ENCODE assay signal across 1 cellular context in the genomic region with DNA sequence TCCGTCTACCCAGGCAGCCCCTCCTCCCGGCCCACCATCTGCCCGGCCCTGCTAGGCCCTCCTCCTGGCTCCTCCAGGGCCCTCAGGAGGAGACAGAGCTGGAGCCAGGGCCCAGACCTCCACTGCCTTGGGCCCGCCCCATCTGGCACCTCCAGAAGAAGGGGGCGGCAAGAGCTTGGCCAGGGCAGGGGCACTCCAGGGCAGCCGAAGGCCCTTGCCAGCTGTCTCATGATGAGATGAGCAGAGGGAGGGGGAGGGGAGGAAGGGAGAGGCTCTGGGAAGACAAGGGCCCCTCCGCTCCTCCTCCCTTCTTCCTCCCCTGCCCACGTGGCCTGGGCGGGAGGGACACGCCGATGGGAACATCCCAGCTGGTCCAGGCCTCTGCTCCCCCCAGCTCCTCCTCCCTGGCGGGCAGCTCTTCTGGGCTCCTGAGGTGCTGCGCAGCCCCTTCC.
TF ChIP-seq lines count a peak whose summit lies in the region.

No MANE protein-coding gene starts in this region.

TF ChIP-seq in GM23338, 12 proteins besides CTCF, POLR2A, EP300 and RAD21 (continued from another document):
- TF ChIP-seq, protein P1, sequence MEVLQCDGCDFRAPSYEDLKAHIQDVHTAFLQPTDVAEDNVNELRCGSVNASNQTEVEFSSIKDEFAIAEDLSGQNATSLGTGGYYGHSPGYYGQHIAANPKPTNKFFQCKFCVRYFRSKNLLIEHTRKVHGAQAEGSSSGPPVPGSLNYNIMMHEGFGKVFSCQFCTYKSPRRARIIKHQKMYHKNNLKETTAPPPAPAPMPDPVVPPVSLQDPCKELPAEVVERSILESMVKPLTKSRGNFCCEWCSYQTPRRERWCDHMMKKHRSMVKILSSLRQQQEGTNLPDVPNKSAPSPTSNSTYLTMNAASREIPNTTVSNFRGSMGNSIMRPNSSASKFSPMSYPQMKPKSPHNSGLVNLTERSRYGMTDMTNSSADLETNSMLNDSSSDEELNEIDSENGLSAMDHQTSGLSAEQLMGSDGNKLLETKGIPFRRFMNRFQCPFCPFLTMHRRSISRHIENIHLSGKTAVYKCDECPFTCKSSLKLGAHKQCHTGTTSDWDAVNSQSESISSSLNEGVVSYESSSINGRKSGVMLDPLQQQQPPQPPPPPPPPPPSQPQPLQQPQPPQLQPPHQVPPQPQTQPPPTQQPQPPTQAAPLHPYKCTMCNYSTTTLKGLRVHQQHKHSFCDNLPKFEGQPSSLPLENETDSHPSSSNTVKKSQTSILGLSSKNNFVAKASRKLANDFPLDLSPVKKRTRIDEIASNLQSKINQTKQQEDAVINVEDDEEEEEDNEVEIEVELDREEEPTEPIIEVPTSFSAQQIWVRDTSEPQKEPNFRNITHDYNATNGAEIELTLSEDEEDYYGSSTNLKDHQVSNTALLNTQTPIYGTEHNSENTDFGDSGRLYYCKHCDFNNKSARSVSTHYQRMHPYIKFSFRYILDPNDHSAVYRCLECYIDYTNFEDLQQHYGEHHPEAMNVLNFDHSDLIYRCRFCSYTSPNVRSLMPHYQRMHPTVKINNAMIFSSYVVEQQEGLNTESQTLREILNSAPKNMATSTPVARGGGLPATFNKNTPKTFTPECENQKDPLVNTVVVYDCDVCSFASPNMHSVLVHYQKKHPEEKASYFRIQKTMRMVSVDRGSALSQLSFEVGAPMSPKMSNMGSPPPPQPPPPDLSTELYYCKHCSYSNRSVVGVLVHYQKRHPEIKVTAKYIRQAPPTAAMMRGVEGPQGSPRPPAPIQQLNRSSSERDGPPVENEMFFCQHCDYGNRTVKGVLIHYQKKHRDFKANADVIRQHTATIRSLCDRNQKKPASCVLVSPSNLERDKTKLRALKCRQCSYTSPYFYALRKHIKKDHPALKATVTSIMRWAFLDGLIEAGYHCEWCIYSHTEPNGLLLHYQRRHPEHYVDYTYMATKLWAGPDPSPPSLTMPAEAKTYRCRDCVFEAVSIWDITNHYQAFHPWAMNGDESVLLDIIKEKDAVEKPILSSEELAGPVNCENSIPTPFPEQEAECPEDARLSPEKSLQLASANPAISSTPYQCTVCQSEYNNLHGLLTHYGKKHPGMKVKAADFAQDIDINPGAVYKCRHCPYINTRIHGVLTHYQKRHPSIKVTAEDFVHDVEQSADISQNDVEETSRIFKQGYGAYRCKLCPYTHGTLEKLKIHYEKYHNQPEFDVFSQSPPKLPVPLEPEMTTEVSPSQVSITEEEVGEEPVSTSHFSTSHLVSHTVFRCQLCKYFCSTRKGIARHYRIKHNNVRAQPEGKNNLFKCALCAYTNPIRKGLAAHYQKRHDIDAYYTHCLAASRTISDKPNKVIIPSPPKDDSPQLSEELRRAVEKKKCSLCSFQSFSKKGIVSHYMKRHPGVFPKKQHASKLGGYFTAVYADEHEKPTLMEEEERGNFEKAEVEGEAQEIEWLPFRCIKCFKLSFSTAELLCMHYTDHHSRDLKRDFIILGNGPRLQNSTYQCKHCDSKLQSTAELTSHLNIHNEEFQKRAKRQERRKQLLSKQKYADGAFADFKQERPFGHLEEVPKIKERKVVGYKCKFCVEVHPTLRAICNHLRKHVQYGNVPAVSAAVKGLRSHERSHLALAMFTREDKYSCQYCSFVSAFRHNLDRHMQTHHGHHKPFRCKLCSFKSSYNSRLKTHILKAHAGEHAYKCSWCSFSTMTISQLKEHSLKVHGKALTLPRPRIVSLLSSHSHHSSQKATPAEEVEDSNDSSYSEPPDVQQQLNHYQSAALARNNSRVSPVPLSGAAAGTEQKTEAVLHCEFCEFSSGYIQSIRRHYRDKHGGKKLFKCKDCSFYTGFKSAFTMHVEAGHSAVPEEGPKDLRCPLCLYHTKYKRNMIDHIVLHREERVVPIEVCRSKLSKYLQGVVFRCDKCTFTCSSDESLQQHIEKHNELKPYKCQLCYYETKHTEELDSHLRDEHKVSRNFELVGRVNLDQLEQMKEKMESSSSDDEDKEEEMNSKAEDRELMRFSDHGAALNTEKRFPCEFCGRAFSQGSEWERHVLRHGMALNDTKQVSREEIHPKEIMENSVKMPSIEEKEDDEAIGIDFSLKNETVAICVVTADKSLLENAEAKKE (CRISPR knock-in tag; IDR thresholded peaks at IDR 0.05): no peak
